ENCODE assay signal across 8 cellular contexts in the genomic region with DNA sequence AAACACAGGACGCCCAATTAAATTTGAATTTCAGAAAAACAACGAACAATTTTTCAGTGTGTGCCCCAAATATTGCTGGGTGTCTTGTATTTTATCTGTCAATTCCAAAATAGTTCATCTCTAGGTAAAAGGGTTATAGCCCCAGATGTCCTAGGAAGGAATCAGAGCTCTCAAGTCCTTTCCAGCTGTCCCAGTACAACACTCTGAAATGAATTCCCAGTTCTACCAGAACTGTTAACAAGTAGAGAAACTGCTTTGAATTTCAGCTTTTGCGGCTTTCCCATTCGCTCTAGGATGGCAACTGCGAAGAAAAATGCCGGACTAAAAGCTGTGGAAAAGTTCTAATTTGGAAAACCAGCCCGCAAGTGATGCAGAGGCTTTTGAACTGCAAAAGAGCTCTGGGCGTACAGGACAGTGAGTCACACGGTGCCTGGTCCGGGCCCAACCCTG. TPM values are rescaled to one million over a fixed set of nuclear protein-coding genes. Genes with fewer than 3 reads are reported as not detected.
DNase-seq lines count a peak whose midpoint lies in the region; ATAC-seq and TF ChIP-seq lines count a peak whose summit lies in the region.

No MANE protein-coding gene starts in this region.

- 45 to 50% methylated on average over 10 of the region's 10 CpGs for WGBS in heart right ventricle, 2 donors

- intact Hi-C loops in heart right ventricle (cut with DNase I) (loop anchor here in 1 of 10 donors (1.0 kb wide), 1 partner anchor 38 kb away; no protein-coding TSS in a partner anchor), left ventricle myocardium superior (cut with micrococcal nuclease) (no loop called here)

- H3K9me3 ChIP-seq in heart right ventricle, result no peaks in the 10 kb centered on the region
- no peaks in the 10 kb centered on the region for H3K9me3 ChIP-seq in mucosa of stomach (ENCODE audit: control insufficient read depth, low read length)

- H3K9ac ChIP-seq in mucosa of stomach (ENCODE audit: low read length), result peak overlapping the region; percentile 88

- H3K27ac ChIP-seq in heart right ventricle, result peak overlapping the region in 9 of 10 donors; percentile 79 to 97 (median 93)

- DNase-seq in heart right ventricle, result no peak
- no peak for DNase-seq in left ventricle myocardium superior
- no peak for DNase-seq in cardiac fibroblast (ENCODE audit: low read depth in 2 of 2)
- no peak for DNase-seq in stimulated activated naive CD4-positive, alpha-beta T cell (lab: John Stamatoyannopoulos, UW)
- DNase-seq in dedifferentiated amniotic fluid mesenchymal stem cell (ENCODE audit: extremely low spot score), result no peak
- no peak for DNase-seq in HEK293T (ENCODE audit: extremely low spot score)

- no peaks in the 10 kb centered on the region for H3K27me3 ChIP-seq in heart right ventricle
- no peaks in the 10 kb centered on the region for H3K27me3 ChIP-seq in mucosa of stomach (ENCODE audit: control insufficient read depth, insufficient read depth, low read length)

- no peaks in the 10 kb centered on the region for H3K36me3 ChIP-seq in heart right ventricle
- no peaks in the 10 kb centered on the region for H3K36me3 ChIP-seq in mucosa of stomach (ENCODE audit: control insufficient read depth, insufficient read depth, low read length)

- POLR2A ChIA-PET in HEK293T (lab: Yijun Ruan, JAX), result interaction anchor here (0.8 to 1.9 kb wide), 5 partner anchors 9 to 64 kb away, joined by 3 to 10 read pairs (median 4); a partner anchor contains a TSS

- ATAC-seq in heart right ventricle (peak in 1 of 8 donors; percentile 0), left ventricle myocardium superior (no peak), HG03280 (IDR thresholded peaks at IDR 0.05; ENCODE audit: unreplicated experiment) (no peak)

- TF ChIP-seq CTCF in heart right ventricle (IDR thresholded peaks at IDR 0.05) (no peak), cardiac fibroblast (IDR thresholded peaks at IDR 0.05; ENCODE audit: low read depth, low read length) (no peak)

- H3K4me1 ChIP-seq in heart right ventricle (peaks cover 9 to 43% (median 34%) of the 10 kb centered on the region in 9 donors), mucosa of stomach (ENCODE audit: control insufficient read depth, insufficient read depth, low read length) (peaks cover 18% of the 10 kb centered on the region)

- CTCF ChIA-PET in HEK293T (lab: Yijun Ruan, JAX), result no interaction called here

- peak overlapping the region in 9 of 10 donors; percentile 67 to 99 (median 93) for H3K4me3 ChIP-seq in heart right ventricle
- peak overlapping the region; percentile 80 to 91 for H3K4me3 ChIP-seq in cardiac fibroblast (replicated peaks in 1 of 2; ENCODE audit: low read depth in 2 of 2, low read length in 2 of 2)
- H3K4me3 ChIP-seq in mucosa of stomach (ENCODE audit: low read length), result no peak overlapping the region

TF ChIP-seq in HEK293T, 16 proteins besides CTCF, POLR2A, EP300 and RAD21:
- TF ChIP-seq SUZ12 (IDR thresholded peaks at IDR 0.05), result no peak
- TF ChIP-seq BHLHE40 (IDR thresholded peaks at IDR 0.05; ENCODE audit: borderline replicate concordance), result no peak
- TF ChIP-seq FOXK2 (IDR thresholded peaks at IDR 0.05), result no peak
- TF ChIP-seq HDGF (IDR thresholded peaks at IDR 0.05; ENCODE audit: borderline replicate concordance), result no peak
- TF ChIP-seq LEF1 (IDR thresholded peaks at IDR 0.05; ENCODE audit: borderline replicate concordance), result no peak

RNA-seq across cellular contexts. Expression of a gene that starts 0.5 kb away (rescaled TPM):
- total RNA-seq in heart right ventricle (10 to 100 TPM; 54.9 to 71.7 (median 66.5) TPM), left ventricle myocardium superior (59.2 TPM)
- polyA plus RNA-seq in heart right ventricle, result 10 to 100 TPM in 1 of 2 donors, 1 to 10 TPM in 1; 9.9 to 28.6 TPM
